ENCODE assay signal across 16 cellular contexts in genomic region chr12:115661103-115661502, GRCh38.
DNase-seq lines count a peak whose midpoint lies in the region; ATAC-seq and TF ChIP-seq lines count a peak whose summit lies in the region.
"Had no signal": no experiment of that assay in that cellular context is flagged by ENCODE, and none has a peak within 500 bp of the region (broad histone marks: within the 10 kb centered on the region; RNA-seq: fewer than 3 reads in every experiment).

No MANE protein-coding gene starts in this region.

- H3K9me3 ChIP-seq in body of pancreas: no peaks in the 10 kb centered on the region
- no peaks in the 10 kb centered on the region for H3K9me3 ChIP-seq in right cardiac atrium (ENCODE audit: control insufficient read depth, low read length)
- H3K9me3 ChIP-seq in thoracic aorta: no peaks in the 10 kb centered on the region

- TF ChIP-seq POLR2A in body of pancreas (IDR thresholded peaks at IDR 0.05): no peak

- ATAC-seq in body of pancreas (peak; percentile 12), right cardiac atrium (peak; percentile 48 to 56), thoracic aorta (ENCODE audit: insufficient number of reproducible peaks, low FRiP score, low read depth) (no peak), HG03565 (IDR thresholded peaks at IDR 0.05; ENCODE audit: unreplicated experiment) (no peak)

- no peaks in the 10 kb centered on the region for H3K9me3 Mint-ChIP-seq in nephron progenitor cell
- H3K9me3 Mint-ChIP-seq: stimulated activated naive CD8-positive, alpha-beta T cell treated with anti-CD3 and anti-CD28 coated beads, Interleukin-15, Interleukin-2, amounts not matched to agents 100 ng/mL and 50 ng/mL, for 24 hours had no signal

- DNase-seq in HFF-Myc (ENCODE audit: extremely low read depth, low read depth): peak; percentile 24
- peak in 1 of 4 donors; percentile 16 for DNase-seq in body of pancreas
- DNase-seq in right cardiac atrium: no peak
- no peak for DNase-seq in thoracic aorta (ENCODE audit: low spot score)
- DNase-seq in NCI-H2227 treated with DMSO at 0.1 percent for 48 hours (lab: John Stamatoyannopoulos, UW): no peak
- DNase-seq in nephron progenitor cell: no peak
- DNase-seq: activated CD8-positive, alpha-beta memory T cell treated with anti-CD3 and anti-CD28 coated beads, Interleukin-2, amount 50 U/mL, for 4 hours; activated naive CD4-positive, alpha-beta T cell treated with anti-CD3 and anti-CD28 coated beads, Interleukin-2, amount 50 U/mL, for 16 hours; C1 segment of cervical spinal cord; caudate nucleus; DMS153; NCI-H1417; stimulated activated CD4-positive, alpha-beta T cell treated with anti-CD3 and anti-CD28 coated beads, Interleukin-12 subunit alpha, Interleukin-12 subunit beta, amount 100 ng/mL, for 4 hours had no signal

- intact Hi-C loops in body of pancreas (cut with DNase I): no loop called here
- intact Hi-C loops in right cardiac atrium (cut with DNase I): no loop called here

- H3K36me3 Mint-ChIP-seq in nephron progenitor cell (ENCODE audit: low read depth): no peaks in the 10 kb centered on the region

- TF ChIP-seq CTCF in HFF-Myc (IDR thresholded peaks at IDR 0.05; ENCODE audit: low read depth, low read length, missing control alignments): no peak
- TF ChIP-seq CTCF in body of pancreas (IDR thresholded peaks at IDR 0.05): no peak
- TF ChIP-seq CTCF in thoracic aorta (IDR thresholded peaks at IDR 0.05): no peak
- no peak for TF ChIP-seq CTCF in nephron progenitor cell (IDR thresholded peaks at IDR 0.05)

- H3K27ac ChIP-seq in body of pancreas: peak overlapping the region in 2 of 4 donors; percentile 20 to 24
- H3K27ac ChIP-seq in right cardiac atrium (ENCODE audit: low read length): no peak overlapping the region
- peak overlapping the region; percentile 76 to 81 for H3K27ac ChIP-seq in thoracic aorta
- H3K27ac ChIP-seq: KMS-11 had no signal

- no peak overlapping the region for H3K27ac Mint-ChIP-seq in nephron progenitor cell
- H3K27ac Mint-ChIP-seq: stimulated activated naive CD8-positive, alpha-beta T cell treated with anti-CD3 and anti-CD28 coated beads, Interleukin-15, Interleukin-2, amounts not matched to agents 100 ng/mL and 50 ng/mL, for 24 hours had no signal

- no peaks in the 10 kb centered on the region for H3K4me1 ChIP-seq in body of pancreas
- H3K4me1 ChIP-seq in right cardiac atrium (ENCODE audit: control insufficient read depth, insufficient read depth, low read length): peaks cover 5% of the 10 kb centered on the region
- H3K4me1 ChIP-seq in thoracic aorta (ENCODE audit: control insufficient read depth in 1 of 2, low read depth in 2 of 2): peaks cover 6 to 47% of the 10 kb centered on the region in 2 donors

- H3K4me3 Mint-ChIP-seq in nephron progenitor cell: no peak overlapping the region
- H3K4me3 Mint-ChIP-seq: stimulated activated naive CD8-positive, alpha-beta T cell treated with anti-CD3 and anti-CD28 coated beads, Interleukin-15, Interleukin-2, amounts not matched to agents 100 ng/mL and 50 ng/mL, for 24 hours had no signal

- peaks cover 8% of the 10 kb centered on the region for H3K4me1 Mint-ChIP-seq in nephron progenitor cell

- H3K27me3 ChIP-seq in body of pancreas (peaks cover 0 to 4% of the 10 kb centered on the region in 2 donors), right cardiac atrium (ENCODE audit: control insufficient read depth, insufficient read depth) (no peaks in the 10 kb centered on the region), thoracic aorta (replicated peaks; ENCODE audit: insufficient read depth) (no peaks in the 10 kb centered on the region)

- H3K36me3 ChIP-seq in body of pancreas (replicated peaks in 1 of 2; ENCODE audit: insufficient read depth in 1 of 2, low read depth in 2 of 2): no peaks in the 10 kb centered on the region
- no peaks in the 10 kb centered on the region for H3K36me3 ChIP-seq in thoracic aorta

- peaks cover 11% of the 10 kb centered on the region for H3K27me3 Mint-ChIP-seq in nephron progenitor cell (ENCODE audit: low read depth, poor library complexity)

- H3K4me3 ChIP-seq in HFF-Myc (replicated peaks; ENCODE audit: low read depth, low read length) (no peak overlapping the region), body of pancreas (no peak overlapping the region), right cardiac atrium (ENCODE audit: low read length) (no peak overlapping the region), thoracic aorta (no peak overlapping the region)

- WGBS in body of pancreas, 2 donors: 65 to 75% methylated on average over 2 of the region's 2 CpGs
- WGBS in right cardiac atrium: 35% methylated on average over 2 of the region's 2 CpGs

Comparison
In these comparisons a context has a peak if more than half of its experiments do, and no peak if none do; other contexts are left out.
1. ATAC-seq: peak in body of pancreas (single experiment) and right cardiac atrium (2 of 2); none in thoracic aorta (single experiment) and HG03565 (single experiment).